Comparison of ENCODE assay signal across 1 cellular context in genomic region chr1:12010751-12011570, GRCh38.
TF ChIP-seq lines count a peak whose summit lies in the region.

No MANE protein-coding gene starts in this region.

TF ChIP-seq in K562, 482 proteins besides CTCF, POLR2A, EP300 and RAD21:
- TF ChIP-seq ESRRA (IDR thresholded peaks at IDR 0.05; ENCODE audit: borderline replicate concordance, low read depth), result no peak
- no peak for TF ChIP-seq BCL6 (CRISPR knock-in tag; IDR thresholded peaks at IDR 0.05)
- TF ChIP-seq POLR2AphosphoS5 (IDR thresholded peaks at IDR 0.05; ENCODE audit: control insufficient read depth, insufficient read depth, low read depth, low read length), result peak; percentile 2; the same call in 1 of the 2 replicates
- TF ChIP-seq POLR2G (IDR thresholded peaks at IDR 0.05; ENCODE audit: low read depth, low read length), result peak; percentile 31
- TF ChIP-seq MEF2A (IDR thresholded peaks at IDR 0.05; ENCODE audit: control insufficient read depth, low read depth, low read length), result no peak
- peak; percentile 85 for TF ChIP-seq ZNF740 (CRISPR knock-in tag; IDR thresholded peaks at IDR 0.05)
- no peak for TF ChIP-seq ZNF740 (tag; IDR thresholded peaks at IDR 0.05)
- TF ChIP-seq, protein P1, sequence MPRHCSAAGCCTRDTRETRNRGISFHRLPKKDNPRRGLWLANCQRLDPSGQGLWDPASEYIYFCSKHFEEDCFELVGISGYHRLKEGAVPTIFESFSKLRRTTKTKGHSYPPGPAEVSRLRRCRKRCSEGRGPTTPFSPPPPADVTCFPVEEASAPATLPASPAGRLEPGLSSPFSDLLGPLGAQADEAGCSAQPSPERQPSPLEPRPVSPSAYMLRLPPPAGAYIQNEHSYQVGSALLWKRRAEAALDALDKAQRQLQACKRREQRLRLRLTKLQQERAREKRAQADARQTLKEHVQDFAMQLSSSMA (CRISPR knock-in tag; IDR thresholded peaks at IDR 0.05), result no peak
- peak; percentile 27; the same call in 1 of the 2 replicates for TF ChIP-seq SUPT5H (IDR thresholded peaks at IDR 0.05)
- TF ChIP-seq, protein P2, sequence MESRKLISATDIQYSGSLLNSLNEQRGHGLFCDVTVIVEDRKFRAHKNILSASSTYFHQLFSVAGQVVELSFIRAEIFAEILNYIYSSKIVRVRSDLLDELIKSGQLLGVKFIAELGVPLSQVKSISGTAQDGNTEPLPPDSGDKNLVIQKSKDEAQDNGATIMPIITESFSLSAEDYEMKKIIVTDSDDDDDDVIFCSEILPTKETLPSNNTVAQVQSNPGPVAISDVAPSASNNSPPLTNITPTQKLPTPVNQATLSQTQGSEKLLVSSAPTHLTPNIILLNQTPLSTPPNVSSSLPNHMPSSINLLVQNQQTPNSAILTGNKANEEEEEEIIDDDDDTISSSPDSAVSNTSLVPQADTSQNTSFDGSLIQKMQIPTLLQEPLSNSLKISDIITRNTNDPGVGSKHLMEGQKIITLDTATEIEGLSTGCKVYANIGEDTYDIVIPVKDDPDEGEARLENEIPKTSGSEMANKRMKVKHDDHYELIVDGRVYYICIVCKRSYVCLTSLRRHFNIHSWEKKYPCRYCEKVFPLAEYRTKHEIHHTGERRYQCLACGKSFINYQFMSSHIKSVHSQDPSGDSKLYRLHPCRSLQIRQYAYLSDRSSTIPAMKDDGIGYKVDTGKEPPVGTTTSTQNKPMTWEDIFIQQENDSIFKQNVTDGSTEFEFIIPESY (CRISPR knock-in tag; IDR thresholded peaks at IDR 0.05), result peak; percentile 62; the same call in 1 of the 2 replicates
TF ChIP-seq in K562: peak in this region for 5.
